Comparison of ENCODE assay signal across 12 cellular contexts in genomic region chr17:81494984-81495383, GRCh38. TPM values are rescaled to one million over a fixed set of nuclear protein-coding genes. Genes with fewer than 3 reads are reported as not detected.
DNase-seq lines count a peak whose midpoint lies in the region; ATAC-seq, FAIRE-seq and TF ChIP-seq lines count a peak whose summit lies in the region.
"Had no signal": no experiment of that assay in that cellular context is flagged by ENCODE, and none has a peak within 500 bp of the region (broad histone marks: within the 10 kb centered on the region; RNA-seq: fewer than 3 reads in every experiment).

No MANE protein-coding gene starts in this region.

- no peak for TF ChIP-seq CTCF in kidney (IDR thresholded peaks at IDR 0.05; ENCODE audit: borderline replicate concordance, extremely low read depth, insufficient read depth)

- no peaks in the 10 kb centered on the region for H3K36me3 ChIP-seq in kidney (ENCODE audit: control insufficient read depth in 1 of 2, insufficient read depth in 2 of 2, low read length in 2 of 2)
- H3K36me3 ChIP-seq: stomach had no signal

- no peak overlapping the region for H3K27ac Mint-ChIP-seq in activated CD4-positive, alpha-beta T cell treated with anti-CD3 and anti-CD28 coated beads, Interleukin-2, amount 10 ng/mL, durations not matched to agents 24 days and 14 days
- H3K27ac Mint-ChIP-seq in activated CD8-positive, alpha-beta T cell treated with anti-CD3 and anti-CD28 coated beads, Interleukin-2, amount 10 ng/mL, durations not matched to agents 7 days and 5 days, result no peak overlapping the region
- H3K27ac Mint-ChIP-seq: B cell had no signal

- H3K4me3 ChIP-seq in kidney (ENCODE audit: low read length in 2 of 2), result no peak overlapping the region
- H3K4me3 ChIP-seq: stomach had no signal

- peaks cover 4% of the 10 kb centered on the region for H3K4me1 Mint-ChIP-seq in activated CD4-positive, alpha-beta T cell treated with anti-CD3 and anti-CD28 coated beads, Interleukin-2, amount 10 ng/mL, durations not matched to agents 24 days and 14 days
- H3K4me1 Mint-ChIP-seq in activated CD8-positive, alpha-beta T cell treated with anti-CD3 and anti-CD28 coated beads, Interleukin-2, amount 10 ng/mL, durations not matched to agents 7 days and 5 days (ENCODE audit: low read depth), result peaks cover 14% of the 10 kb centered on the region
- H3K4me1 Mint-ChIP-seq: B cell had no signal

- CTCF ChIA-PET in activated CD8-positive, alpha-beta T cell treated with anti-CD3 and anti-CD28 coated beads, Interleukin-2, amount 10 ng/mL, durations not matched to agents 7 days and 5 days (lab: Charles Lee), result no interaction called here

- no peak for FAIRE-seq in kidney (lab: Jason Lieb, UNC)
- FAIRE-seq: TTC549 had no signal

- POLR2A ChIA-PET in activated CD8-positive, alpha-beta T cell treated with anti-CD3 and anti-CD28 coated beads, Interleukin-2, amount 10 ng/mL, durations not matched to agents 7 days and 5 days (lab: Charles Lee), result no interaction called here

- intact Hi-C loops in activated CD4-positive, alpha-beta T cell treated with anti-CD3 and anti-CD28 coated beads, Interleukin-2, amount 10 ng/mL, durations not matched to agents 24 days and 14 days (cut with micrococcal nuclease), result no loop called here
- intact Hi-C loops in kidney (cut with DNase I), result no loop called here

- peaks cover 21% of the 10 kb centered on the region for H3K27me3 Mint-ChIP-seq in activated CD4-positive, alpha-beta T cell treated with anti-CD3 and anti-CD28 coated beads, Interleukin-2, amount 10 ng/mL, durations not matched to agents 24 days and 14 days
- peaks cover 16% of the 10 kb centered on the region for H3K27me3 Mint-ChIP-seq in activated CD8-positive, alpha-beta T cell treated with anti-CD3 and anti-CD28 coated beads, Interleukin-2, amount 10 ng/mL, durations not matched to agents 7 days and 5 days (ENCODE audit: low read depth)

- H3K9me3 Mint-ChIP-seq in activated CD4-positive, alpha-beta T cell treated with anti-CD3 and anti-CD28 coated beads, Interleukin-2, amount 10 ng/mL, durations not matched to agents 24 days and 14 days, result no peaks in the 10 kb centered on the region
- H3K9me3 Mint-ChIP-seq in activated CD8-positive, alpha-beta T cell treated with anti-CD3 and anti-CD28 coated beads, Interleukin-2, amount 10 ng/mL, durations not matched to agents 7 days and 5 days (ENCODE audit: insufficient read depth), result no peaks in the 10 kb centered on the region

- H3K9me3 ChIP-seq in kidney (ENCODE audit: control insufficient read depth in 1 of 2, low read length in 2 of 2), result no peaks in the 10 kb centered on the region
- H3K9me3 ChIP-seq: stomach had no signal

- no peak overlapping the region for H3K9ac ChIP-seq in kidney (ENCODE audit: low read length in 2 of 2)

- peak; percentile 69 for DNase-seq in activated CD4-positive, alpha-beta T cell treated with anti-CD3 and anti-CD28 coated beads, Interleukin-2, amount 10 ng/mL, durations not matched to agents 24 days and 14 days
- no peak for DNase-seq in activated CD4-positive, alpha-beta T cell treated with anti-CD3 and anti-CD28 coated beads for 48 hours
- DNase-seq in NCI-H1694 treated with DMSO at 0.1 percent for 48 hours (lab: John Stamatoyannopoulos, UW), result peak; percentile 79
- no peak for DNase-seq in activated CD8-positive, alpha-beta T cell treated with anti-CD3 and anti-CD28 coated beads, Interleukin-2, amount 10 ng/mL, durations not matched to agents 7 days and 5 days
- DNase-seq in retina, result peak; percentile 21
- DNase-seq in kidney, result no peak
- DNase-seq in germinal center (ENCODE audit: low spot score), result no peak
- DNase-seq: NCI-H1436 treated with DMSO at 0.1 percent for 48 hours, stomach had no signal

- no peak overlapping the region for H3K27ac ChIP-seq in kidney (ENCODE audit: low read depth in 2 of 2, low read length in 2 of 2)
- H3K27ac ChIP-seq: stomach had no signal

- H3K4me1 ChIP-seq in kidney (ENCODE audit: control insufficient read depth in 1 of 2, insufficient read depth in 1 of 2, low read depth in 1 of 2, low read length in 2 of 2), result peaks cover 0 to 4% of the 10 kb centered on the region in 2 donors

- ATAC-seq in activated CD8-positive, alpha-beta T cell treated with anti-CD3 and anti-CD28 coated beads, Interleukin-2, amount 10 ng/mL, durations not matched to agents 7 days and 5 days, result peak; percentile 26
- ATAC-seq in HG03521 (IDR thresholded peaks at IDR 0.05; ENCODE audit: unreplicated experiment), result no peak

- H3K36me3 Mint-ChIP-seq in activated CD4-positive, alpha-beta T cell treated with anti-CD3 and anti-CD28 coated beads, Interleukin-2, amount 10 ng/mL, durations not matched to agents 24 days and 14 days (ENCODE audit: low read depth), result no peaks in the 10 kb centered on the region
- H3K36me3 Mint-ChIP-seq in activated CD8-positive, alpha-beta T cell treated with anti-CD3 and anti-CD28 coated beads, Interleukin-2, amount 10 ng/mL, durations not matched to agents 7 days and 5 days (ENCODE audit: low read depth), result no peaks in the 10 kb centered on the region

- H3K4me3 Mint-ChIP-seq in activated CD4-positive, alpha-beta T cell treated with anti-CD3 and anti-CD28 coated beads, Interleukin-2, amount 10 ng/mL, durations not matched to agents 24 days and 14 days, result no peak overlapping the region
- no peak overlapping the region for H3K4me3 Mint-ChIP-seq in activated CD8-positive, alpha-beta T cell treated with anti-CD3 and anti-CD28 coated beads, Interleukin-2, amount 10 ng/mL, durations not matched to agents 7 days and 5 days
- H3K4me3 Mint-ChIP-seq: B cell had no signal

RNA-seq across cellular contexts. Expression of gene ACTG1, which starts 17.6 kb away (rescaled TPM):
- total RNA-seq in activated CD4-positive, alpha-beta T cell treated with anti-CD3 and anti-CD28 coated beads, Interleukin-2, amount 10 ng/mL, durations not matched to agents 24 days and 14 days, result 3,353 and 3,420 TPM in 2 replicates
- 1,000 to 10,000 TPM; 5,147 to 5,318 TPM for total RNA-seq in activated CD8-positive, alpha-beta T cell treated with anti-CD3 and anti-CD28 coated beads, Interleukin-2, amount 10 ng/mL, durations not matched to agents 7 days and 5 days
- total RNA-seq in kidney, result 2,632 TPM
- 1,350 TPM for polyA plus RNA-seq in kidney (ENCODE audit: insufficient read depth, low read depth, low replicate concordance)

RNA-seq across cellular contexts. Expression of gene FSCN2, which starts 33.2 kb away (rescaled TPM):
- 0.26 and 0.51 TPM in 2 replicates for total RNA-seq in activated CD4-positive, alpha-beta T cell treated with anti-CD3 and anti-CD28 coated beads, Interleukin-2, amount 10 ng/mL, durations not matched to agents 24 days and 14 days
- total RNA-seq in activated CD8-positive, alpha-beta T cell treated with anti-CD3 and anti-CD28 coated beads, Interleukin-2, amount 10 ng/mL, durations not matched to agents 7 days and 5 days, result under 1 TPM; 0.52 to 0.74 TPM
- total RNA-seq in kidney, result 3.8 TPM
- polyA plus RNA-seq in kidney (ENCODE audit: insufficient read depth, low read depth, low replicate concordance), result 0.26 TPM

RNA-seq across cellular contexts. Expression of gene FAAP100, which starts 57.2 kb away (rescaled TPM):
- total RNA-seq in activated CD4-positive, alpha-beta T cell treated with anti-CD3 and anti-CD28 coated beads, Interleukin-2, amount 10 ng/mL, durations not matched to agents 24 days and 14 days, result 72.2 and 76.5 TPM in 2 replicates
- 10 to 100 TPM; 39.2 to 43.6 TPM for total RNA-seq in activated CD8-positive, alpha-beta T cell treated with anti-CD3 and anti-CD28 coated beads, Interleukin-2, amount 10 ng/mL, durations not matched to agents 7 days and 5 days
- total RNA-seq in kidney, result 28.6 TPM
- 13.2 TPM for polyA plus RNA-seq in kidney (ENCODE audit: insufficient read depth, low read depth, low replicate concordance)

Comparison
In these comparisons a context has a peak if more than half of its experiments do, and no peak if none do; other contexts are left out.
1. DNase-seq: peak in activated CD4-positive, alpha-beta T cell treated with anti-CD3 and anti-CD28 coated beads, Interleukin-2, amount 10 ng/mL, durations not matched to agents 24 days and 14 days (single experiment), NCI-H1694 treated with DMSO at 0.1 percent for 48 hours (single experiment) and retina (single experiment); none in activated CD4-positive, alpha-beta T cell treated with anti-CD3 and anti-CD28 coated beads for 48 hours (single experiment), activated CD8-positive, alpha-beta T cell treated with anti-CD3 and anti-CD28 coated beads, Interleukin-2, amount 10 ng/mL, durations not matched to agents 7 days and 5 days (single experiment), kidney (single experiment) and germinal center (single experiment).